In the genomic region with DNA sequence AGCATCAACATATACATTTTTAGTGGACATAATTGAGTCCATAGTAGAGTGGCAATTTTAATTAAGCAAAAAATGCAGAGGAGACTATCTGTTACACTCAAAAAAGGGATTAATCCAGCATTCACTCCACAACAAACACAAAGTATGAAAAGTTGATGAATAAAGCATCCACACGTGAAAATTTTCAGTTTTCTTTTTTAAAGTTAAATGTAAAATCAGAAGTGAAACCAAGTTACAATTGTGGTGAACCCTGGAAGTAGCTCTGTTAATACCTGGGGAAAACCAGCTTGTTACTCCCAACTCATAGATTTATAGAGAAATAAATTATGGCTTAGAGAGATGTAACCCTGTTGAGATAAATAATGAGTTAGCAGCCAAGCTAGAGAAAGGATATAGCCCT, we compare ENCODE assay signal across 26 cellular contexts.
DNase-seq lines count a peak whose midpoint lies in the region; ATAC-seq lines count a peak whose summit lies in the region.
"Had no signal": no experiment of that assay in that cellular context is flagged by ENCODE, and none has a peak within 500 bp of the region (broad histone marks: within the 10 kb centered on the region; RNA-seq: fewer than 3 reads in every experiment).

No MANE protein-coding gene starts in this region.

- no peak overlapping the region for H3K4me3 Mint-ChIP-seq in activated T-cell treated with anti-CD3 and anti-CD28 coated beads, Interleukin-2, amount 50 U/mL, for 4 hours
- H3K4me3 Mint-ChIP-seq: activated CD4-positive, alpha-beta T cell treated with anti-CD3 and anti-CD28 coated beads for 36 hours; CD4-positive, CD25-positive, alpha-beta regulatory T cell; effector memory CD8-positive, alpha-beta T cell; memory B cell; stimulated activated naive CD8-positive, alpha-beta T cell treated with anti-CD3 and anti-CD28 coated beads, Interleukin-15, amount 100 ng/mL, for 72 hours had no signal

- no peak for DNase-seq in NCI-H510A treated with DMSO at 0.1 percent for 48 hours (lab: John Stamatoyannopoulos, UW)
- DNase-seq in NK-92 (lab: John Stamatoyannopoulos, UW; ENCODE audit: unreplicated experiment), result no peak
- no peak for DNase-seq in NCI-H1436 (lab: John Stamatoyannopoulos, UW)
- DNase-seq in activated T-cell treated with anti-CD3 and anti-CD28 coated beads, Interleukin-2, amount 50 U/mL, for 4 hours, result no peak
- DNase-seq: activated CD4-positive, alpha-beta T cell treated with anti-CD3 and anti-CD28 coated beads for 36 hours; activated naive CD4-positive, alpha-beta T cell treated with anti-CD3 and anti-CD28 coated beads, Interleukin-2, amount 50 U/mL, for 16 hours; CD4-positive, CD25-positive, alpha-beta regulatory T cell; DMS153; effector memory CD8-positive, alpha-beta T cell; foreskin fibroblast; GOT3; heart right ventricle; KBM-7; NCI-H1694; NCI-H2171; NCI-H526 treated with DMSO at 0.1 percent for 48 hours; stimulated activated naive CD8-positive, alpha-beta T cell treated with anti-CD3 and anti-CD28 coated beads, Interleukin-15, amount 100 ng/mL, for 72 hours; tibial artery had no signal

- H3K36me3 Mint-ChIP-seq in activated T-cell treated with anti-CD3 and anti-CD28 coated beads, Interleukin-2, amount 50 U/mL, for 4 hours (ENCODE audit: insufficient read depth), result no peaks in the 10 kb centered on the region
- H3K36me3 Mint-ChIP-seq: CD4-positive, CD25-positive, alpha-beta regulatory T cell; memory B cell had no signal

- H3K27me3 ChIP-seq in ACC112 (ENCODE audit: insufficient read depth, low read length), result no peaks in the 10 kb centered on the region
- H3K27me3 ChIP-seq: cardiac muscle cell, heart right ventricle, tibial artery had no signal

- H3K4me1 ChIP-seq in ACC112 (ENCODE audit: control insufficient read depth, insufficient read depth, low read length, unreplicated experiment), result no peaks in the 10 kb centered on the region
- H3K4me1 ChIP-seq: tibial artery had no signal

- H3K9me3 Mint-ChIP-seq in activated T-cell treated with anti-CD3 and anti-CD28 coated beads, Interleukin-2, amount 50 U/mL, for 4 hours, result peaks cover 4% of the 10 kb centered on the region
- H3K9me3 Mint-ChIP-seq: effector memory CD8-positive, alpha-beta T cell; memory B cell had no signal

- H3K27ac ChIP-seq in ACC112 (ENCODE audit: low read depth, low read length), result no peak overlapping the region
- H3K27ac ChIP-seq: 22Rv1, cardiac muscle cell, coronary artery, heart right ventricle, tibial artery had no signal

- H3K79me2 ChIP-seq in ACC112 (ENCODE audit: control insufficient read depth, insufficient read depth, low read length, unreplicated experiment), result no peaks in the 10 kb centered on the region

- no peaks in the 10 kb centered on the region for H3K36me3 ChIP-seq in ACC112 (ENCODE audit: insufficient read depth, low read length)
- H3K36me3 ChIP-seq: cardiac muscle cell, heart right ventricle, tibial artery had no signal

- H3K4me3 ChIP-seq in ACC112 (ENCODE audit: low read depth, low read length), result no peak overlapping the region
- H3K4me3 ChIP-seq: cardiac muscle cell, coronary artery, heart right ventricle, tibial artery had no signal

- peak overlapping the region; percentile 60 for H2AFZ ChIP-seq in ACC112 (ENCODE audit: low read length, unreplicated experiment)

- H3K27me3 Mint-ChIP-seq in activated T-cell treated with anti-CD3 and anti-CD28 coated beads, Interleukin-2, amount 50 U/mL, for 4 hours (ENCODE audit: low read depth), result no peaks in the 10 kb centered on the region
- H3K27me3 Mint-ChIP-seq: activated CD4-positive, alpha-beta T cell treated with anti-CD3 and anti-CD28 coated beads for 36 hours; CD4-positive, CD25-positive, alpha-beta regulatory T cell; effector memory CD8-positive, alpha-beta T cell; memory B cell; stimulated activated naive CD8-positive, alpha-beta T cell treated with anti-CD3 and anti-CD28 coated beads, Interleukin-15, amount 100 ng/mL, for 72 hours had no signal

- ATAC-seq in GM18870 (IDR thresholded peaks at IDR 0.05; ENCODE audit: unreplicated experiment) (peak; percentile 25), HG02798 (IDR thresholded peaks at IDR 0.05; ENCODE audit: poor library complexity, unreplicated experiment) (peak; percentile 24), HG03457 (IDR thresholded peaks at IDR 0.05; ENCODE audit: unreplicated experiment) (peak; percentile 35)
- no peak for ATAC-seq in activated T-cell treated with anti-CD3 and anti-CD28 coated beads, Interleukin-2, amount 50 U/mL, for 4 hours
- ATAC-seq: activated CD4-positive, alpha-beta T cell treated with anti-CD3 and anti-CD28 coated beads for 36 hours; effector memory CD8-positive, alpha-beta T cell; heart right ventricle; stimulated activated naive CD8-positive, alpha-beta T cell treated with anti-CD3 and anti-CD28 coated beads, Interleukin-15, amount 100 ng/mL, for 72 hours had no signal

- no peaks in the 10 kb centered on the region for H3K4me1 Mint-ChIP-seq in activated T-cell treated with anti-CD3 and anti-CD28 coated beads, Interleukin-2, amount 50 U/mL, for 4 hours (ENCODE audit: low read depth)
- H3K4me1 Mint-ChIP-seq: activated CD4-positive, alpha-beta T cell treated with anti-CD3 and anti-CD28 coated beads for 36 hours; CD4-positive, CD25-positive, alpha-beta regulatory T cell; memory B cell; stimulated activated naive CD8-positive, alpha-beta T cell treated with anti-CD3 and anti-CD28 coated beads, Interleukin-15, amount 100 ng/mL, for 72 hours had no signal

Comparison
In these comparisons a context has a peak if more than half of its experiments do, and no peak if none do; other contexts are left out.
1. ATAC-seq: peak in GM18870 (single experiment), HG02798 (single experiment) and HG03457 (single experiment); none in activated T-cell treated with anti-CD3 and anti-CD28 coated beads, Interleukin-2, amount 50 U/mL, for 4 hours (0 of 2).